Comparison of ENCODE assay signal across 14 cellular contexts in genomic region chr10:69463886-69464285, GRCh38. TPM values are rescaled to one million over a fixed set of nuclear protein-coding genes. Genes with fewer than 3 reads are reported as not detected.
DNase-seq lines count a peak whose midpoint lies in the region; ATAC-seq lines count a peak whose summit lies in the region.
"Had no signal": no experiment of that assay in that cellular context is flagged by ENCODE, and none has a peak within 500 bp of the region (broad histone marks: within the 10 kb centered on the region; RNA-seq: fewer than 3 reads in every experiment).

No MANE protein-coding gene starts in this region.

- CTCF ChIA-PET in activated naive CD4-positive, alpha-beta T cell treated with anti-CD3 and anti-CD28 coated beads, Interleukin-2, amount 10 ng/mL, durations not matched to agents 7 days and 5 days (lab: Charles Lee), result interaction anchor here (0.8 to 1.2 kb wide), 2 partner anchors 11 to 52 kb away, joined by 3 to 4 read pairs; no protein-coding TSS in a partner anchor

- peak overlapping the region in 1 of 2 donors; percentile 3 for H3K9ac ChIP-seq in mucosa of rectum (ENCODE audit: low read depth in 1 of 2, low read length in 2 of 2)

- peak overlapping the region; percentile 96 for H3K27ac Mint-ChIP-seq in activated naive CD4-positive, alpha-beta T cell treated with anti-CD3 and anti-CD28 coated beads, Interleukin-2, amount 10 ng/mL, durations not matched to agents 7 days and 5 days
- H3K27ac Mint-ChIP-seq in activated naive CD4-positive, alpha-beta T cell treated with anti-CD3 and anti-CD28 coated beads, Interleukin-2, amount 50 U/mL, for 72 hours, result no peak overlapping the region
- H3K27ac Mint-ChIP-seq: activated T-helper 2 cell treated with anti-CD3 and anti-CD28 coated beads, Interferon-gamma antibody, Interleukin-2, Interleukin-4, amounts not matched to agents 10 μg/mL and 5 μg/mL and 100 μg/mL, durations not matched to agents 14 hours and 24 hours and 36 hours had no signal

- no peak overlapping the region for H3K4me3 Mint-ChIP-seq in activated naive CD4-positive, alpha-beta T cell treated with anti-CD3 and anti-CD28 coated beads, Interleukin-2, amount 10 ng/mL, durations not matched to agents 7 days and 5 days

- peaks cover 75% of the 10 kb centered on the region for H3K4me1 Mint-ChIP-seq in activated naive CD4-positive, alpha-beta T cell treated with anti-CD3 and anti-CD28 coated beads, Interleukin-2, amount 10 ng/mL, durations not matched to agents 7 days and 5 days

- H3K4me1 ChIP-seq in mucosa of rectum (ENCODE audit: control insufficient read depth in 2 of 2, insufficient read depth in 2 of 2, low read length in 2 of 2), result peaks cover 55 to 60% of the 10 kb centered on the region in 2 donors

- peak overlapping the region; percentile 11 for H3K27ac ChIP-seq in caudate nucleus (ENCODE audit: low read depth, low read length)
- H3K27ac ChIP-seq in mucosa of rectum (ENCODE audit: low read depth in 2 of 2, low read length in 2 of 2), result peak overlapping the region; percentile 58 to 72
- peak overlapping the region; percentile 75 for H3K27ac ChIP-seq in substantia nigra (ENCODE audit: low read depth, low read length, poor library complexity, severe bottlenecking)

- no peak for ATAC-seq in activated naive CD4-positive, alpha-beta T cell treated with anti-CD3 and anti-CD28 coated beads, Interleukin-2, amount 50 U/mL, for 72 hours
- ATAC-seq in GM19463 (IDR thresholded peaks at IDR 0.05; ENCODE audit: unreplicated experiment) (no peak), GM21825 (IDR thresholded peaks at IDR 0.05; ENCODE audit: unreplicated experiment) (no peak), HG03025 (IDR thresholded peaks at IDR 0.05; ENCODE audit: low FRiP score, unreplicated experiment) (no peak)
- ATAC-seq: SK-N-SH treated with all-trans-retinoic acid at 6 μM for 48 hours had no signal

- no peaks in the 10 kb centered on the region for H3K9me3 Mint-ChIP-seq in activated naive CD4-positive, alpha-beta T cell treated with anti-CD3 and anti-CD28 coated beads, Interleukin-2, amount 10 ng/mL, durations not matched to agents 7 days and 5 days
- no peaks in the 10 kb centered on the region for H3K9me3 Mint-ChIP-seq in activated naive CD4-positive, alpha-beta T cell treated with anti-CD3 and anti-CD28 coated beads, Interleukin-2, amount 50 U/mL, for 72 hours
- H3K9me3 Mint-ChIP-seq: activated T-helper 2 cell treated with anti-CD3 and anti-CD28 coated beads, Interferon-gamma antibody, Interleukin-2, Interleukin-4, amounts not matched to agents 10 μg/mL and 5 μg/mL and 100 μg/mL, durations not matched to agents 14 hours and 24 hours and 36 hours had no signal

- H3K36me3 ChIP-seq in mucosa of rectum (ENCODE audit: control insufficient read depth in 2 of 2, insufficient read depth in 2 of 2, low read length in 2 of 2), result peaks cover 0 to 3% of the 10 kb centered on the region in 2 donors

- H3K4me3 ChIP-seq in mucosa of rectum (ENCODE audit: low read length in 2 of 2), result no peak overlapping the region

- H3K9me3 ChIP-seq in mucosa of rectum (ENCODE audit: control insufficient read depth in 2 of 2, low read length in 2 of 2), result no peaks in the 10 kb centered on the region

- H3K36me3 Mint-ChIP-seq in activated naive CD4-positive, alpha-beta T cell treated with anti-CD3 and anti-CD28 coated beads, Interleukin-2, amount 10 ng/mL, durations not matched to agents 7 days and 5 days, result peaks cover 4% of the 10 kb centered on the region
- no peaks in the 10 kb centered on the region for H3K36me3 Mint-ChIP-seq in activated naive CD4-positive, alpha-beta T cell treated with anti-CD3 and anti-CD28 coated beads, Interleukin-2, amount 50 U/mL, for 72 hours

- no peak for DNase-seq in activated naive CD4-positive, alpha-beta T cell treated with anti-CD3 and anti-CD28 coated beads, Interleukin-2, amount 10 ng/mL, durations not matched to agents 7 days and 5 days
- no peak for DNase-seq in activated naive CD4-positive, alpha-beta T cell treated with anti-CD3 and anti-CD28 coated beads, Interleukin-2, amount 50 U/mL, for 72 hours (ENCODE audit: low spot score in 2 of 2)
- DNase-seq in caudate nucleus (lab: John Stamatoyannopoulos, UW), result no peak
- no peak for DNase-seq in substantia nigra (lab: John Stamatoyannopoulos, UW)
- DNase-seq: NCI-H1930, NCI-H524 treated with DMSO at 0.1 percent for 48 hours had no signal

- H3K27me3 Mint-ChIP-seq in activated naive CD4-positive, alpha-beta T cell treated with anti-CD3 and anti-CD28 coated beads, Interleukin-2, amount 10 ng/mL, durations not matched to agents 7 days and 5 days, result peaks cover 5% of the 10 kb centered on the region

- no peaks in the 10 kb centered on the region for H3K27me3 ChIP-seq in mucosa of rectum (ENCODE audit: control insufficient read depth in 2 of 2, insufficient read depth in 2 of 2, low read length in 2 of 2)

RNA-seq across cellular contexts. Expression of gene TSPAN15, which starts 12.6 kb away (rescaled TPM):
- total RNA-seq in activated naive CD4-positive, alpha-beta T cell treated with anti-CD3 and anti-CD28 coated beads, Interleukin-2, amount 50 U/mL, for 72 hours, result 1 to 10 TPM; 1.3 to 1.9 TPM

RNA-seq across cellular contexts. Expression of gene TACR2, which starts 47.2 kb away (rescaled TPM):
- total RNA-seq in activated naive CD4-positive, alpha-beta T cell treated with anti-CD3 and anti-CD28 coated beads, Interleukin-2, amount 50 U/mL, for 72 hours, result under 1 TPM in 1 of 2 donors, not detected in 1; 0.16 TPM
- total RNA-seq: activated T-helper 2 cell treated with anti-CD3 and anti-CD28 coated beads, Interferon-gamma antibody, Interleukin-2, Interleukin-4, amounts not matched to agents 10 μg/mL and 5 μg/mL and 100 μg/mL, durations not matched to agents 14 hours and 24 hours and 36 hours; HepG2; MCF 10A had no signal

Comparison
In these comparisons a context has a peak if more than half of its experiments do, and no peak if none do; other contexts are left out.
1. H3K27ac ChIP-seq: peak in every context shown above with its lines; median percentile 75 in substantia nigra; 65 in mucosa of rectum; 11 in caudate nucleus.